14 cellular contexts compared by ENCODE assay signal in genomic region chr11:1872267-1872985, GRCh38. TPM values are rescaled to one million over a fixed set of nuclear protein-coding genes. Genes with fewer than 3 reads are reported as not detected.
A peak's percentile ranks its signal among the peaks of the same experiment; 100 is the strongest.
DNase-seq lines count a peak whose midpoint lies in the region; ATAC-seq and TF ChIP-seq lines count a peak whose summit lies in the region.
"Had no signal": no experiment of that assay in that cellular context is flagged by ENCODE, and none has a peak within 500 bp of the region (broad histone marks: within the 10 kb centered on the region; RNA-seq: fewer than 3 reads in every experiment).

No MANE protein-coding gene starts in this region.

- H3K36me3 Mint-ChIP-seq in activated T-cell treated with anti-CD3 and anti-CD28 coated beads, Interleukin-2, amount 50 U/mL, for 4 hours (ENCODE audit: insufficient read depth): no peaks in the 10 kb centered on the region
- peaks cover 23% of the 10 kb centered on the region for H3K36me3 Mint-ChIP-seq in dendritic cell treated with granulocyte-macrophage colony-stimulating factor and Interleukin-4, amounts not matched to agents 40 ng/mL and 50 ng/mL, for 4 days (ENCODE audit: low read depth)
- H3K36me3 Mint-ChIP-seq: type B pancreatic cell had no signal

- no peak for ATAC-seq in activated T-cell treated with anti-CD3 and anti-CD28 coated beads, Interleukin-2, amount 50 U/mL, for 4 hours
- ATAC-seq in left lobe of liver: no peak
- ATAC-seq: activated CD4-positive, alpha-beta T cell treated with anti-CD3 and anti-CD28 coated beads for 36 hours had no signal

- no peaks in the 10 kb centered on the region for H3K9me3 Mint-ChIP-seq in activated T-cell treated with anti-CD3 and anti-CD28 coated beads, Interleukin-2, amount 50 U/mL, for 4 hours
- no peaks in the 10 kb centered on the region for H3K9me3 Mint-ChIP-seq in dendritic cell treated with granulocyte-macrophage colony-stimulating factor and Interleukin-4, amounts not matched to agents 40 ng/mL and 50 ng/mL, for 4 days
- H3K9me3 Mint-ChIP-seq: type B pancreatic cell had no signal

- H3K27me3 ChIP-seq in mucosa of rectum (ENCODE audit: control insufficient read depth in 2 of 2, insufficient read depth in 2 of 2, low read length in 2 of 2) (peaks cover 0 to 5% of the 10 kb centered on the region in 2 donors), stomach (peaks cover 0 to 46% (median 0%) of the 10 kb centered on the region in 3 donors)

- H3K4me1 ChIP-seq in mucosa of rectum (ENCODE audit: control insufficient read depth in 2 of 2, insufficient read depth in 2 of 2, low read length in 2 of 2) (peaks cover under 1 to 14% of the 10 kb centered on the region in 2 donors), stomach (peaks cover 23 to 66% (median 51%) of the 10 kb centered on the region in 4 donors)

- H3K27ac ChIP-seq in mucosa of rectum (ENCODE audit: low read depth in 2 of 2, low read length in 2 of 2) (peak overlapping the region; percentile 42 to 76), stomach (peak overlapping the region; percentile 54 to 88 (median 78))

- no peak for TF ChIP-seq EP300 in stomach (IDR thresholded peaks at IDR 0.05)

- H3K27me3 Mint-ChIP-seq in activated T-cell treated with anti-CD3 and anti-CD28 coated beads, Interleukin-2, amount 50 U/mL, for 4 hours (ENCODE audit: low read depth): no peaks in the 10 kb centered on the region
- peaks cover 3% of the 10 kb centered on the region for H3K27me3 Mint-ChIP-seq in dendritic cell treated with granulocyte-macrophage colony-stimulating factor and Interleukin-4, amounts not matched to agents 40 ng/mL and 50 ng/mL, for 4 days
- H3K27me3 Mint-ChIP-seq: activated CD4-positive, alpha-beta T cell treated with anti-CD3 and anti-CD28 coated beads for 36 hours had no signal

- peak overlapping the region; percentile 29 for H3K27ac Mint-ChIP-seq in dendritic cell treated with granulocyte-macrophage colony-stimulating factor and Interleukin-4, amounts not matched to agents 40 ng/mL and 50 ng/mL, for 4 days
- H3K27ac Mint-ChIP-seq: activated CD4-positive, alpha-beta T cell treated with anti-CD3 and anti-CD28 coated beads for 36 hours; type B pancreatic cell had no signal

- H3K36me3 ChIP-seq in mucosa of rectum (ENCODE audit: control insufficient read depth in 2 of 2, insufficient read depth in 2 of 2, low read length in 2 of 2) (no peaks in the 10 kb centered on the region), stomach (no peaks in the 10 kb centered on the region)

- 68 to 81% (median 73%) methylated on average over 12 to 25 of the region's 25 CpGs for WGBS in stomach, 5 donors

- peak overlapping the region in 1 of 2 donors; percentile 56 for H3K9ac ChIP-seq in mucosa of rectum (ENCODE audit: low read depth in 1 of 2, low read length in 2 of 2)

- no peak for TF ChIP-seq POLR2A in stomach (IDR thresholded peaks at IDR 0.05)

- H3K4me3 Mint-ChIP-seq in activated T-cell treated with anti-CD3 and anti-CD28 coated beads, Interleukin-2, amount 50 U/mL, for 4 hours: no peak overlapping the region
- no peak overlapping the region for H3K4me3 Mint-ChIP-seq in dendritic cell treated with granulocyte-macrophage colony-stimulating factor and Interleukin-4, amounts not matched to agents 40 ng/mL and 50 ng/mL, for 4 days
- H3K4me3 Mint-ChIP-seq: activated CD4-positive, alpha-beta T cell treated with anti-CD3 and anti-CD28 coated beads for 36 hours; type B pancreatic cell had no signal

- peaks cover 50% of the 10 kb centered on the region for H3K4me1 Mint-ChIP-seq in activated T-cell treated with anti-CD3 and anti-CD28 coated beads, Interleukin-2, amount 50 U/mL, for 4 hours (ENCODE audit: low read depth)
- H3K4me1 Mint-ChIP-seq in dendritic cell treated with granulocyte-macrophage colony-stimulating factor and Interleukin-4, amounts not matched to agents 40 ng/mL and 50 ng/mL, for 4 days (ENCODE audit: low read depth): peaks cover 86% of the 10 kb centered on the region

- H3K9me3 ChIP-seq in mucosa of rectum (ENCODE audit: control insufficient read depth in 2 of 2, low read length in 2 of 2) (no peaks in the 10 kb centered on the region), stomach (no peaks in the 10 kb centered on the region)

- DNase-seq in activated T-cell treated with anti-CD3 and anti-CD28 coated beads, Interleukin-2, amount 50 U/mL, for 1 hour: peak; percentile 14
- no peak for DNase-seq in activated T-cell treated with anti-CD3 and anti-CD28 coated beads, Interleukin-2, amount 50 U/mL, for 4 hours
- DNase-seq in stomach (no peak), COR-L47 (lab: John Stamatoyannopoulos, UW) (no peak), GM19238 (ENCODE audit: insufficient read length, low spot score) (no peak), left lobe of liver (ENCODE audit: low spot score) (no peak)
- DNase-seq: activated CD4-positive, alpha-beta T cell treated with anti-CD3 and anti-CD28 coated beads for 36 hours; erythroblast had no signal

- TF ChIP-seq CTCF in stomach (IDR thresholded peaks at IDR 0.05): no peak

- H3K4me3 ChIP-seq in mucosa of rectum (ENCODE audit: low read length in 2 of 2) (peak overlapping the region in 1 of 2 donors; percentile 57), stomach (peak overlapping the region; percentile 21 to 41 (median 36))
- H3K4me3 ChIP-seq: smooth muscle cell had no signal

- intact Hi-C loops in dendritic cell treated with granulocyte-macrophage colony-stimulating factor and Interleukin-4, amounts not matched to agents 40 ng/mL and 50 ng/mL, for 4 days (cut with micrococcal nuclease): no loop called here
- intact Hi-C loops in stomach (cut with DNase I; ENCODE audit: low total_unique reads): no loop called here

RNA-seq across cellular contexts. Expression of gene PRR33, which starts 19.3 kb away (rescaled TPM):
- total RNA-seq in activated T-cell treated with anti-CD3 and anti-CD28 coated beads, Interleukin-2, amount 50 U/mL, for 4 hours: under 1 TPM in 2 of 3 donors, not detected in 1; 0.08 to 0.20 TPM
- total RNA-seq in stomach (not detected), left lobe of liver (not detected)
- polyA plus RNA-seq in stomach: under 1 TPM in 1 of 3 donors, not detected in 2; 0.03 TPM
- total RNA-seq: HT-29, mononuclear cell, smooth muscle cell had no signal
- polyA plus RNA-seq: smooth muscle cell had no signal

RNA-seq across cellular contexts. Expression of gene LSP1, which starts 19.5 kb away (rescaled TPM):
- 10 to 100 TPM; 34.6 to 71.7 (median 60.6) TPM for total RNA-seq in activated T-cell treated with anti-CD3 and anti-CD28 coated beads, Interleukin-2, amount 50 U/mL, for 4 hours
- 10 to 100 TPM in 4 of 5 donors, 1 to 10 TPM in 1; 9.8 to 78.8 (median 46.8) TPM for total RNA-seq in stomach
- polyA plus RNA-seq in stomach: 100 to 1,000 TPM in 2 of 3 donors, 10 to 100 TPM in 1; 29.0 to 239 (median 155) TPM
- total RNA-seq in left lobe of liver: 3.6 TPM

RNA-seq across cellular contexts. Expression of gene TNNI2, which starts 33.6 kb away (rescaled TPM):
- not detected for total RNA-seq in activated T-cell treated with anti-CD3 and anti-CD28 coated beads, Interleukin-2, amount 50 U/mL, for 4 hours
- total RNA-seq in stomach: 1 to 10 TPM in 1 of 5 donors, not detected in 4; 7.2 TPM
- polyA plus RNA-seq in stomach: 10 to 100 TPM in 2 of 3 donors, under 1 TPM in 1; 0.93 to 23.4 (median 17.0) TPM
- total RNA-seq in left lobe of liver: not detected
- total RNA-seq: activated CD4-positive, alpha-beta T cell treated with anti-CD3 and anti-CD28 coated beads for 36 hours had no signal

RNA-seq across cellular contexts. Expression of gene SYT8, which starts 37.6 kb away (rescaled TPM):
- not detected for total RNA-seq in activated T-cell treated with anti-CD3 and anti-CD28 coated beads, Interleukin-2, amount 50 U/mL, for 4 hours
- 10 to 100 TPM in 1 of 5 donors, 1 to 10 TPM in 1, under 1 TPM in 3; 0.72 to 13.4 (median 0.92) TPM for total RNA-seq in stomach
- 10 to 100 TPM in 1 of 3 donors, 1 to 10 TPM in 2; 1.7 to 77.3 (median 3.7) TPM for polyA plus RNA-seq in stomach
- total RNA-seq in left lobe of liver: 0.30 TPM
- total RNA-seq: activated CD4-positive, alpha-beta T cell treated with anti-CD3 and anti-CD28 coated beads for 36 hours; mononuclear cell had no signal

RNA-seq across cellular contexts. Expression of gene TNNT3, which starts 47.1 kb away (rescaled TPM):
- not detected for total RNA-seq in activated T-cell treated with anti-CD3 and anti-CD28 coated beads, Interleukin-2, amount 50 U/mL, for 4 hours
- 1 to 10 TPM in 2 of 5 donors, not detected in 3; 2.3 to 7.2 TPM for total RNA-seq in stomach
- polyA plus RNA-seq in stomach: 10 to 100 TPM in 1 of 3 donors, 1 to 10 TPM in 1, under 1 TPM in 1; 0.75 to 14.5 (median 3.1) TPM
- total RNA-seq in left lobe of liver: not detected
- total RNA-seq: HT-29 had no signal
